In the genomic region with DNA sequence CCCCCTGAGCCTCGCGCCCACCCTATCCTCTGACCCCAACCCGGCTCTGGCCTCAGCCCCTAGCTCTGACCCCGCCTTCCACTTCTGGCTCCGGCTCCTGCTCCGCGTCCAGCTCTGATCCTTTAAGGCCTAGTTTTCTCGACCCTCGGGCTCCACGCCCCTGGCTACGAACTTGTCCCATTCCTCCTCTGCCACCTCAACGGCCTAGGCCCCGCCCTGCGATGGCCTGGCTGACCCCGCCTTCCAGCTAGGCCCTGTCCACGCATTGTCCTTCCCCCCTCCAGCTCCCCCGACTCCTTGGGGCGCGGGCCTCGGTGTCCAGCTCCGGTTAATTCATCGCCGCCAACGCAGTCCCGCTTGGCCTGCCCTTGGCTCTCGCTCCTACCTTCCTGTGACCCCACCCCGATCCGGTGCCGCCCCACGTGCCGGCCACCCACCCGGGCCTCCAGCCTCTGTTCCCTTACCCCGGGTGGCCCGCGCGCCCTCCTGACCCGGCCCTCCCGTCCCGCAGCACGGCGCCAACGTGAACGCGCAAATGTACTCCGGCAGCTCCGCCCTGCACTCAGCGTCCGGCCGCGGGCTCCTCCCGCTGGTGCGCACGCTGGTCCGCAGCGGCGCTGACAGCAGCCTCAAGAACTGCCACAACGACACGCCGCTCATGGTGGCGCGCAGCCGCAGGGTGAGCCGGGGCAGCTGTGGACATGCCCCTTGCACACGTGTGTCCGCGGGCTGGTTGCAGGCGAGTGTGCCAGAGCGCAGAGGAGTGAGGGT, we compare ENCODE assay signal across 8 cellular contexts. TPM values are rescaled to one million over a fixed set of nuclear protein-coding genes. Genes with fewer than 3 reads are reported as not detected.
DNase-seq lines count a peak whose midpoint lies in the region; ATAC-seq and TF ChIP-seq lines count a peak whose summit lies in the region.

No MANE protein-coding gene starts in this region.

- H3K27me3 ChIP-seq in suprapubic skin: no peaks in the 10 kb centered on the region

- no peak for TF ChIP-seq POLR2A in suprapubic skin (IDR thresholded peaks at IDR 0.05)

- peaks cover 46% of the 10 kb centered on the region for H3K36me3 ChIP-seq in suprapubic skin

- DNase-seq in NCI-H82 (lab: John Stamatoyannopoulos, UW): peak; percentile 61
- no peak for DNase-seq in NCI-H82 treated with DMSO at 0.1 percent for 48 hours (lab: John Stamatoyannopoulos, UW; ENCODE audit: unreplicated experiment)
- DNase-seq in effector memory CD8-positive, alpha-beta T cell: no peak
- peak; percentile 72 to 74 for DNase-seq in lung microvascular endothelial cell (ENCODE audit: low read depth in 2 of 2)
- DNase-seq in suprapubic skin (ENCODE audit: low spot score in 2 of 2): no peak
- DNase-seq in NCI-H2107 treated with DMSO at 0.1 percent for 48 hours (lab: John Stamatoyannopoulos, UW; ENCODE audit: unreplicated experiment): no peak
- DNase-seq in DMS79 (lab: John Stamatoyannopoulos, UW): no peak
- DNase-seq in DMS 273 (lab: John Stamatoyannopoulos, UW; ENCODE audit: unreplicated experiment): no peak

- peak overlapping the region; percentile 85 to 92 for H3K27ac Mint-ChIP-seq in effector memory CD8-positive, alpha-beta T cell

- WGBS in suprapubic skin: 66% methylated on average over 68 of the region's 68 CpGs

- H3K4me1 Mint-ChIP-seq in effector memory CD8-positive, alpha-beta T cell (ENCODE audit: low read depth in 2 of 2): peaks cover 28 to 42% of the 10 kb centered on the region in 2 donors

- no peaks in the 10 kb centered on the region for H3K27me3 Mint-ChIP-seq in effector memory CD8-positive, alpha-beta T cell

- H3K4me3 ChIP-seq in suprapubic skin: peak overlapping the region; percentile 40

- H3K36me3 Mint-ChIP-seq in effector memory CD8-positive, alpha-beta T cell (ENCODE audit: insufficient read depth): peaks cover 71% of the 10 kb centered on the region

- no peaks in the 10 kb centered on the region for H3K9me3 Mint-ChIP-seq in effector memory CD8-positive, alpha-beta T cell

- peaks cover 65% of the 10 kb centered on the region for H3K4me1 ChIP-seq in suprapubic skin

- TF ChIP-seq CTCF in suprapubic skin (IDR thresholded peaks at IDR 0.05): no peak

- TF ChIP-seq EP300 in suprapubic skin (IDR thresholded peaks at IDR 0.05): no peak

- peak overlapping the region; percentile 93 for H3K27ac ChIP-seq in suprapubic skin

- ATAC-seq in effector memory CD8-positive, alpha-beta T cell (replicated peaks): no peak

- H3K4me3 Mint-ChIP-seq in effector memory CD8-positive, alpha-beta T cell: peak overlapping the region in 1 of 2 donors; percentile 40

- H3K9me3 ChIP-seq in suprapubic skin: no peaks in the 10 kb centered on the region

RNA-seq across cellular contexts. Expression of gene BCL3, which starts 9.4 kb away (rescaled TPM):
- 0.99 and 2.0 TPM in 2 replicates for total RNA-seq in lung microvascular endothelial cell
- total RNA-seq in suprapubic skin: 10 to 100 TPM; 13.9 to 29.1 (median 17.9) TPM

RNA-seq across cellular contexts. Expression of gene CBLC, which starts 19.8 kb away (rescaled TPM):
- total RNA-seq in lung microvascular endothelial cell (not detected in 2 replicates), suprapubic skin (10 to 100 TPM; 60.4 to 94.4 (median 65.7) TPM)

RNA-seq across cellular contexts. Expression of gene BCAM, which starts 51.0 kb away (rescaled TPM):
- 11.8 and 34.3 TPM in 2 replicates for total RNA-seq in lung microvascular endothelial cell
- total RNA-seq in suprapubic skin: 10 to 100 TPM; 27.4 to 67.5 (median 50.8) TPM

RNA-seq across cellular contexts. Expression of gene CEACAM16, which starts 59.0 kb away (rescaled TPM):
- under 0.01 TPM in 1 of 2 replicates, not detected in the other for total RNA-seq in lung microvascular endothelial cell
- not detected for total RNA-seq in suprapubic skin

Comparison
In these comparisons a context has a peak if more than half of its experiments do, and no peak if none do; other contexts are left out.
1. DNase-seq: peak in NCI-H82 (single experiment) and lung microvascular endothelial cell (2 of 2); none in NCI-H82 treated with DMSO at 0.1 percent for 48 hours (single experiment), effector memory CD8-positive, alpha-beta T cell (0 of 3), suprapubic skin (0 of 2), NCI-H2107 treated with DMSO at 0.1 percent for 48 hours (single experiment), DMS79 (single experiment) and DMS 273 (single experiment).
2. RNA of gene CBLC, which starts 19.8 kb away (total RNA-seq): 60.4 to 94.4 TPM in suprapubic skin; not detected in lung microvascular endothelial cell; every median in the first group is over 10 times any median in the second.